ENCODE assay signal across 8 cellular contexts in the genomic region with DNA sequence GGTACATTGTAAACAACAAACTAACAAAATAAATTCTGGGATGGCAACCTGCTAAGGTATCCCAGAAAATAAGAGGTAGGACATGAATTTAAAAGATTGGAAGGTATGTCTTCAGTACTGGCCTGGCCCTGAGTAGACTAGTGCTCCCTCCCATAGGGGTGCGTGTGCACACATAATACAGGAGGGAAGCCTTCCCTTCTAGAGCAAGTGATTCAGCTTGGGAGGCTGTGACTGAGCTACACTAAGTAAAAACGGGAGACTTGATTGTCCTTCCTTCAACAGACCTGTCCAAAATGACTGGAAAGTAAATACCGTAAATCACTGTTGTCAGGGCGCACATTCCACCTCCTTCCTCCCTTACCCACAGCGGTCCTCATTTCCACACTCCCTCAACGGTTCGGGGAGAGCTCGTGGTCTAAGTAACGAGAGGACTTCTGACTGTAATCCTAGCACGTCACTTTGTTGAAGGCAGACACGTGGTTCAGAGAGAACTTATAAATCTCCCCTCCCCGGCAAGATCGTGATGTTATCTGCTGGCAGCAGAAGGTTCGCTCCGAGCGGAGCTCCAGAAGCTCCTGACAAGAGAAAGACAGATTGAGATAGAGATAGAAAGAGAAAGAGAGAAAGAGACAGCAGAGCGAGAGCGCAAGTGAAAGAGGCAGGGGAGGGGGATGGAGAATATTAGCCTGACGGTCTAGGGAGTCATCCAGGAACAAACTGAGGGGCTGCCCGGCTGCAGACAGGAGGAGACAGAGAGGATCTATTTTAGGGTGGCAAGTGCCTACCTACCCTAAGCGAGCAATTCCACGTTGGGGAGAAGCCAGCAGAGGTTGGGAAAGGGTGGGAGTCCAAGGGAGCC. TPM values are rescaled to one million over a fixed set of nuclear protein-coding genes. Genes with fewer than 3 reads are reported as not detected.
DNase-seq lines count a peak whose midpoint lies in the region; ATAC-seq and TF ChIP-seq lines count a peak whose summit lies in the region.

A gene (plus strand): TSS at position 523 of the 859 bp plus-strand sequence. CDS start 1,366 bp downstream, outside the sequence.

- no peaks in the 10 kb centered on the region for H3K4me1 Mint-ChIP-seq in stimulated activated effector memory CD8-positive, alpha-beta T cell treated with anti-CD3 and anti-CD28 coated beads, Interleukin-12 subunit alpha, Interleukin-12 subunit beta, amount 100 ng/mL, for 72 hours

- H3K4me1 ChIP-seq in Panc1 (ENCODE audit: control insufficient read depth, insufficient read depth, low read length), result peaks cover 24% of the 10 kb centered on the region

- H3K4me3 Mint-ChIP-seq in stimulated activated effector memory CD8-positive, alpha-beta T cell treated with anti-CD3 and anti-CD28 coated beads, Interleukin-12 subunit alpha, Interleukin-12 subunit beta, amount 100 ng/mL, for 72 hours, result no peak within 1 kb of the TSS

- ATAC-seq in GM19395 (IDR thresholded peaks at IDR 0.05; ENCODE audit: unreplicated experiment) (peak; percentile 54), HG03432 (IDR thresholded peaks at IDR 0.05; ENCODE audit: unreplicated experiment) (peak; percentile 46), Panc1 (peak; percentile 70)
- peak; percentile 60 for ATAC-seq in stimulated activated effector memory CD8-positive, alpha-beta T cell treated with anti-CD3 and anti-CD28 coated beads, Interleukin-12 subunit alpha, Interleukin-12 subunit beta, amount 100 ng/mL, for 72 hours

- peak within 1 kb of the TSS; percentile 33 for H3K27ac Mint-ChIP-seq in stimulated activated effector memory CD8-positive, alpha-beta T cell treated with anti-CD3 and anti-CD28 coated beads, Interleukin-12 subunit alpha, Interleukin-12 subunit beta, amount 100 ng/mL, for 72 hours

- H3K9me3 ChIP-seq in Panc1 (ENCODE audit: control insufficient read depth, insufficient read depth, low read depth, low read length), result no peaks in the 10 kb centered on the region

- no peaks in the 10 kb centered on the region for H3K9me3 Mint-ChIP-seq in stimulated activated effector memory CD8-positive, alpha-beta T cell treated with anti-CD3 and anti-CD28 coated beads, Interleukin-12 subunit alpha, Interleukin-12 subunit beta, amount 100 ng/mL, for 72 hours

- POLR2A ChIA-PET in Panc1 (lab: Charles Lee), result interaction anchor here (0.5 to 0.7 kb wide), 6 partner anchors 9 to 815 kb away, joined by 3 to 12 read pairs (median 4); no protein-coding TSS in a partner anchor

- H3K4me3 ChIP-seq in Panc1 (ENCODE audit: low read depth in 2 of 2, low read length in 2 of 2), result peak within 1 kb of the TSS; percentile 97 to 98

- H3K36me3 Mint-ChIP-seq in stimulated activated effector memory CD8-positive, alpha-beta T cell treated with anti-CD3 and anti-CD28 coated beads, Interleukin-12 subunit alpha, Interleukin-12 subunit beta, amount 100 ng/mL, for 72 hours, result no peaks in the 10 kb centered on the region

- H3K27me3 ChIP-seq in Panc1 (ENCODE audit: control insufficient read depth, insufficient read depth, low read length), result no peaks in the 10 kb centered on the region

- CTCF ChIA-PET in Panc1 (lab: Charles Lee), result interaction anchor here (0.6 kb wide), 1 partner anchor 534 kb away, joined by 5 read pairs; no protein-coding TSS in a partner anchor

- DNase-seq in COR-L47 (lab: John Stamatoyannopoulos, UW), result peak; percentile 47
- peak; percentile 92 for DNase-seq in Panc1 (ENCODE audit: low read depth, low spot score)
- DNase-seq in kidney glomerular epithelial cell (lab: John Stamatoyannopoulos, UW), result peak; percentile 79
- DNase-seq in stimulated activated effector memory CD8-positive, alpha-beta T cell treated with anti-CD3 and anti-CD28 coated beads, Interleukin-12 subunit alpha, Interleukin-12 subunit beta, amount 100 ng/mL, for 72 hours (ENCODE audit: low spot score in 2 of 2), result no peak
- no peak for DNase-seq in effector CD4-positive, alpha-beta T cell

- H3K36me3 ChIP-seq in Panc1 (ENCODE audit: control insufficient read depth, insufficient read depth, low read length), result no peaks in the 10 kb centered on the region; the same call in 1 of the 2 replicates

- BruUV-seq in Panc1 (replicated peaks; lab: Mats Ljungman, UMichigan), result TSS peak; percentile 86

- in situ Hi-C loops in Panc1 (cut with HindIII; ENCODE audit: low pct_unique_long_range_greater_than_20kb, low sequenced_read_pairs), result no loop called here

- intact Hi-C loops in Panc1 (cut with micrococcal nuclease; ENCODE audit: unreplicated experiment), result loop anchor here (5.0 kb wide), 1 partner anchor 117 kb away; no protein-coding TSS in a partner anchor

- no peak for TF ChIP-seq CTCF in Panc1 (IDR thresholded peaks at IDR 0.05)

- H3K27ac ChIP-seq in Panc1 (ENCODE audit: low read length) (peak within 1 kb of the TSS; percentile 100), cingulate gyrus (ENCODE audit: low read depth, low read length) (peak within 1 kb of the TSS; percentile 85)

RNA-seq across cellular contexts. Expression of the gene that starts here (rescaled TPM):
- total RNA-seq in Panc1 (2021; ENCODE audit: unreplicated experiment), result 58.9 TPM
- polyA plus RNA-seq in Panc1 (2012; ENCODE audit: insufficient read length), result 26.8 TPM

Comparison
In these comparisons a context has a peak if more than half of its experiments do, and no peak if none do; other contexts are left out.
1. DNase-seq: peak in COR-L47 (single experiment), Panc1 (single experiment) and kidney glomerular epithelial cell (single experiment); none in stimulated activated effector memory CD8-positive, alpha-beta T cell treated with anti-CD3 and anti-CD28 coated beads, Interleukin-12 subunit alpha, Interleukin-12 subunit beta, amount 100 ng/mL, for 72 hours (0 of 2) and effector CD4-positive, alpha-beta T cell (single experiment).
2. Peak in every context shown above with its lines, with median percentiles within 50 percentile points of each other: ATAC-seq.